Comparison of ENCODE assay signal across 1 cellular context in the genomic region with DNA sequence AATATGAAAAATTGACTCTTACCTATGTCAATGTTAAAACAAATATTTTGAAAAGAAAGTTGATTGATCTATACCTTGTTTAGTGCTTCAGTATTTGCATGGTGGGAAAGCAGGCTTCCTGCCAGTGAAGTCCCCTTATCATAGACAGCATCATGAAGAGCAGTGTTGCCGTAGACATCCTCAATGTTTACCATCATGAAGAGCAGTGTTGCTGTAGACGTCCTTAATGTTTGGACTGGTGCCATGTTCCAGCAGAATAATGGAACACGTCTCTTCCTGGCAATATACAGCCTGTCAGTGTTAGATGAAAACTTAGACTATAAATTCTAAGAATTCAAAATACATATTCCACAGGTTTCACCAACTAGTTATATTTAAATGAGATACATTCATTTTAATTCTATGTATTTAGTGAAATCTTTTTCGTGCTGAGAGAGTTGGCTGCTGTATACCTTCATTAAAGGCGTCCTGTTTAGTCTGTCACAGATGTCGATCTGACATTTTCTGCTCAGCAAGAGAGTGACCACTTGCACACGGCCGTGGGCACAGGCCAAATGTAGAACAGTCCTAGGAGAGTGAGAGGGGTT.
TF ChIP-seq lines count a peak whose summit lies in the region.

No MANE protein-coding gene starts in this region.

TF ChIP-seq in K562, 482 proteins besides CTCF, POLR2A, EP300 and RAD21 (continued from another document):
- TF ChIP-seq, protein P1, sequence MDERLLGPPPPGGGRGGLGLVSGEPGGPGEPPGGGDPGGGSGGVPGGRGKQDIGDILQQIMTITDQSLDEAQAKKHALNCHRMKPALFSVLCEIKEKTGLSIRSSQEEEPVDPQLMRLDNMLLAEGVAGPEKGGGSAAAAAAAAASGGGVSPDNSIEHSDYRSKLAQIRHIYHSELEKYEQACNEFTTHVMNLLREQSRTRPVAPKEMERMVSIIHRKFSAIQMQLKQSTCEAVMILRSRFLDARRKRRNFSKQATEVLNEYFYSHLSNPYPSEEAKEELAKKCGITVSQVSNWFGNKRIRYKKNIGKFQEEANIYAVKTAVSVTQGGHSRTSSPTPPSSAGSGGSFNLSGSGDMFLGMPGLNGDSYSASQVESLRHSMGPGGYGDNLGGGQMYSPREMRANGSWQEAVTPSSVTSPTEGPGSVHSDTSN (CRISPR knock-in tag; IDR thresholded peaks at IDR 0.05; ENCODE audit: low read depth), result no peak
- TF ChIP-seq, protein P1 (tag; conservative IDR thresholded peaks at IDR 0.05; ENCODE audit: low read depth), result 0 out of 2 replicates have a peak, but pooled peaks have one; percentile 14
- TF ChIP-seq ATF7 (IDR thresholded peaks at IDR 0.05) (no peak), RFX1 (IDR thresholded peaks at IDR 0.05) (peak; percentile 25; the same call in 1 of the 2 replicates)
TF ChIP-seq in K562: peak in this region for 4.
